In the genomic region with DNA sequence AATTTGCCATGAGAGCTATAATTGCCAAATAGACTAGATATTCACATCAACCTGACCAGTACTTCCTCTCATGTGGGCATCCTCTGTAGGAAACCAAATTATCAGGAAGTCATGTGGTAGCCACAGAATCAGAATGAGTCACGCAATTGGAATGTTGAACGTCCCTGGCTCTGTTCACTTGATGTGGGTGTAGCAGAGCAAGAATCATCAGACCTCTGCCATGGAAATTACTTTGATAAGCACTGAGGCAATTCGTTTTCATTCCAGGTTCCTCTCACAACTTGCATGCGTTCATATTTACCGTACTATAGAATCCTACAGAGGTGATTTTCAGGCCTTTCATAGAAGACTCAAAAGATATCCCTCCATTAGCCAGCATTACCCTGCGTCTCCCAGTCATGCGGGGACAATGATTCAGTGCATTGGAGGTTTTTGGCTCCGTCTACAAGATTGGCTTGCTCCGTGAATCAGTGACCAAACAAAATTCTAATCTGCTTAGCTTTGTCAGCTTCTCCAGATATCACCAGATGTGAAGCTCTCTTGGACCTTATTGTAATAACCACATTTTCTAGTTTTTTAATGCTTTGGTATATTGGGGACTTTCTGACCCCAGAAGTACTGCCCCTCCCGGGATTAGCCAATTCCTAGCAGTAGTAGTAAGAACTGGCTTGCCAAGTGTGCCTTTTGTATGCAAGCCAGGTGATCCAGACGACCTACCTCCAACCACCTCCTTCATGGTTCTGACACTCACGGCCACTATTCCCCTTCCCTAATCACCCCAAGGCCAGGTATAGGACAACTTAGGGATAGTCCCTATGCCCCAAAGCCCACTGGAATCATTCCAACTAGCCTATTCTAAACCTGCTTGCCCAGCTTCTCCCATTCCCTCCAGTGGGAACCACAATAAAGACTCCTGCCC, we compare ENCODE assay signal across 9 cellular contexts.
DNase-seq lines count a peak whose midpoint lies in the region; ATAC-seq and TF ChIP-seq lines count a peak whose summit lies in the region.
"Had no signal": no experiment of that assay in that cellular context is flagged by ENCODE, and none has a peak within 500 bp of the region (broad histone marks: within the 10 kb centered on the region; RNA-seq: fewer than 3 reads in every experiment).

No MANE protein-coding gene starts in this region.

- no peak overlapping the region for H3K4me3 Mint-ChIP-seq in activated naive CD8-positive, alpha-beta T cell treated with anti-CD3 and anti-CD28 coated beads, Interleukin-2, amount 10 ng/mL, durations not matched to agents 7 days and 5 days
- H3K4me3 Mint-ChIP-seq in activated naive CD8-positive, alpha-beta T cell treated with anti-CD3 and anti-CD28 coated beads for 36 hours, result no peak overlapping the region

- H3K4me1 Mint-ChIP-seq in activated naive CD8-positive, alpha-beta T cell treated with anti-CD3 and anti-CD28 coated beads, Interleukin-2, amount 10 ng/mL, durations not matched to agents 7 days and 5 days, result peaks cover 6% of the 10 kb centered on the region
- H3K4me1 Mint-ChIP-seq in activated naive CD8-positive, alpha-beta T cell treated with anti-CD3 and anti-CD28 coated beads for 36 hours, result no peaks in the 10 kb centered on the region

- H3K9ac ChIP-seq in parathyroid adenoma, result no peak overlapping the region

- H3K36me3 ChIP-seq in parathyroid adenoma (ENCODE audit: control insufficient read depth, insufficient read depth, low read length), result no peaks in the 10 kb centered on the region

- H3K27me3 ChIP-seq in foreskin keratinocyte, result no peaks in the 10 kb centered on the region
- H3K27me3 ChIP-seq in parathyroid adenoma (ENCODE audit: control insufficient read depth, insufficient read depth, low read length), result no peaks in the 10 kb centered on the region

- peaks cover 16% of the 10 kb centered on the region for H3K27me3 Mint-ChIP-seq in activated naive CD8-positive, alpha-beta T cell treated with anti-CD3 and anti-CD28 coated beads, Interleukin-2, amount 10 ng/mL, durations not matched to agents 7 days and 5 days
- peaks cover 3% of the 10 kb centered on the region for H3K27me3 Mint-ChIP-seq in activated naive CD8-positive, alpha-beta T cell treated with anti-CD3 and anti-CD28 coated beads for 36 hours

- POLR2A ChIA-PET in activated naive CD8-positive, alpha-beta T cell treated with anti-CD3 and anti-CD28 coated beads, Interleukin-2, amount 10 ng/mL, durations not matched to agents 7 days and 5 days (lab: Charles Lee), result no interaction called here

- peak overlapping the region; percentile 27 for H3K4me2 ChIP-seq in parathyroid adenoma (ENCODE audit: low read length)

- no peaks in the 10 kb centered on the region for H3K79me2 ChIP-seq in parathyroid adenoma

- no peak overlapping the region for H3K27ac ChIP-seq in foreskin keratinocyte
- H3K27ac ChIP-seq in parathyroid adenoma, result peak overlapping the region; percentile 50

- no peaks in the 10 kb centered on the region for H3K9me3 Mint-ChIP-seq in activated naive CD8-positive, alpha-beta T cell treated with anti-CD3 and anti-CD28 coated beads, Interleukin-2, amount 10 ng/mL, durations not matched to agents 7 days and 5 days
- H3K9me3 Mint-ChIP-seq in activated naive CD8-positive, alpha-beta T cell treated with anti-CD3 and anti-CD28 coated beads for 36 hours, result no peaks in the 10 kb centered on the region

- peaks cover 42% of the 10 kb centered on the region for H3K4me1 ChIP-seq in foreskin keratinocyte
- peaks cover 9% of the 10 kb centered on the region for H3K4me1 ChIP-seq in parathyroid adenoma

- no peak overlapping the region for H3K4me3 ChIP-seq in parathyroid adenoma (ENCODE audit: low read depth, low read length)

- no peak for TF ChIP-seq CTCF in foreskin keratinocyte (conservative IDR thresholded peaks at IDR 0.05)
- no peak for TF ChIP-seq CTCF in parathyroid adenoma (IDR thresholded peaks at IDR 0.05)

- DNase-seq in activated naive CD8-positive, alpha-beta T cell treated with anti-CD3 and anti-CD28 coated beads, Interleukin-2, amount 10 ng/mL, durations not matched to agents 7 days and 5 days, result no peak
- no peak for DNase-seq in activated naive CD8-positive, alpha-beta T cell treated with anti-CD3 and anti-CD28 coated beads for 36 hours
- DNase-seq in SK-N-DZ (ENCODE audit: low spot score) (peak; percentile 9), foreskin keratinocyte (peak; percentile 93 to 97)
- DNase-seq in stimulated activated CD4-positive, alpha-beta T cell treated with anti-CD3 and anti-CD28 coated beads, Interleukin-4, amount 100 ng/mL, for 4 hours, result no peak
- DNase-seq: DND-41 had no signal

- no peaks in the 10 kb centered on the region for H3K9me3 ChIP-seq in parathyroid adenoma (ENCODE audit: control insufficient read depth, low read length)

- H2AFZ ChIP-seq in parathyroid adenoma, result peak overlapping the region; percentile 34

- ATAC-seq in activated naive CD8-positive, alpha-beta T cell treated with anti-CD3 and anti-CD28 coated beads, Interleukin-2, amount 10 ng/mL, durations not matched to agents 7 days and 5 days (ENCODE audit: low read depth), result peak; percentile 36
- ATAC-seq in foreskin keratinocyte (peak; percentile 94), HG02852 (IDR thresholded peaks at IDR 0.05; ENCODE audit: unreplicated experiment) (no peak), GM18511 (IDR thresholded peaks at IDR 0.05; ENCODE audit: unreplicated experiment) (no peak)

- peak overlapping the region; percentile 16 for H3K27ac Mint-ChIP-seq in activated naive CD8-positive, alpha-beta T cell treated with anti-CD3 and anti-CD28 coated beads, Interleukin-2, amount 10 ng/mL, durations not matched to agents 7 days and 5 days
- H3K27ac Mint-ChIP-seq in activated naive CD8-positive, alpha-beta T cell treated with anti-CD3 and anti-CD28 coated beads for 36 hours, result no peak overlapping the region

- H3K36me3 Mint-ChIP-seq in activated naive CD8-positive, alpha-beta T cell treated with anti-CD3 and anti-CD28 coated beads, Interleukin-2, amount 10 ng/mL, durations not matched to agents 7 days and 5 days, result no peaks in the 10 kb centered on the region
- no peaks in the 10 kb centered on the region for H3K36me3 Mint-ChIP-seq in activated naive CD8-positive, alpha-beta T cell treated with anti-CD3 and anti-CD28 coated beads for 36 hours

Comparison
In these comparisons a context has a peak if more than half of its experiments do, and no peak if none do; other contexts are left out.
1. ATAC-seq: peak in activated naive CD8-positive, alpha-beta T cell treated with anti-CD3 and anti-CD28 coated beads, Interleukin-2, amount 10 ng/mL, durations not matched to agents 7 days and 5 days (single experiment) and foreskin keratinocyte (single experiment); none in HG02852 (single experiment) and GM18511 (single experiment).
2. DNase-seq: peak in SK-N-DZ (single experiment) and foreskin keratinocyte (2 of 2); none in activated naive CD8-positive, alpha-beta T cell treated with anti-CD3 and anti-CD28 coated beads, Interleukin-2, amount 10 ng/mL, durations not matched to agents 7 days and 5 days (single experiment), activated naive CD8-positive, alpha-beta T cell treated with anti-CD3 and anti-CD28 coated beads for 36 hours (single experiment) and stimulated activated CD4-positive, alpha-beta T cell treated with anti-CD3 and anti-CD28 coated beads, Interleukin-4, amount 100 ng/mL, for 4 hours (0 of 2).